In genomic region chr18:74331404-74331803, GRCh38 we compare ENCODE assay signal across 7 cellular contexts. TPM values are rescaled to one million over a fixed set of nuclear protein-coding genes. Genes with fewer than 3 reads are reported as not detected.
A peak's percentile ranks its signal among the peaks of the same experiment; 100 is the strongest.
DNase-seq lines count a peak whose midpoint lies in the region; ATAC-seq and TF ChIP-seq lines count a peak whose summit lies in the region.

No MANE protein-coding gene starts in this region.

- no peak overlapping the region for H2AFZ ChIP-seq in osteoblast (ENCODE audit: low read length)

- no peak overlapping the region for H3K4me3 ChIP-seq in GM12865 (ENCODE audit: low read depth, low read length)
- H3K4me3 ChIP-seq in LNCaP clone FGC (ENCODE audit: low read depth, low read length) = no peak overlapping the region
- no peak overlapping the region for H3K4me3 ChIP-seq in osteoblast (ENCODE audit: insufficient read depth, low read length)

- ATAC-seq in HG02973 (IDR thresholded peaks at IDR 0.05; ENCODE audit: unreplicated experiment) (no peak), GM19467 (IDR thresholded peaks at IDR 0.05; ENCODE audit: unreplicated experiment) (no peak)

- no peak overlapping the region for H3K27ac Mint-ChIP-seq in CD14-positive monocyte

- no peaks in the 10 kb centered on the region for H3K36me3 ChIP-seq in osteoblast (ENCODE audit: insufficient read depth, low read length)

- DNase-seq in GM12865 (ENCODE audit: low read depth) (peak; percentile 18), LNCaP clone FGC (ENCODE audit: low read depth) (peak; percentile 46), cerebellum (ENCODE audit: low spot score) (peak; percentile 38), osteoblast (ENCODE audit: insufficient read length, low spot score, missing footprints) (no peak), CD14-positive monocyte (ENCODE audit: low spot score) (no peak)

- H3K27ac ChIP-seq in osteoblast (ENCODE audit: low read depth, low read length) = no peak overlapping the region

- no peaks in the 10 kb centered on the region for H3K36me3 Mint-ChIP-seq in CD14-positive monocyte

- peaks cover 11% of the 10 kb centered on the region for H3K4me1 Mint-ChIP-seq in CD14-positive monocyte

- H3K27me3 ChIP-seq in osteoblast (ENCODE audit: insufficient read depth, low read length) = no peaks in the 10 kb centered on the region

- peak; percentile 25 for TF ChIP-seq CTCF in GM12865 (IDR thresholded peaks at IDR 0.05; ENCODE audit: insufficient read depth, low read depth, low read length, missing control alignments)
- TF ChIP-seq CTCF in LNCaP clone FGC (IDR thresholded peaks at IDR 0.05; ENCODE audit: control insufficient read depth, extremely low read depth, insufficient read depth) = peak; percentile 75
- peak; percentile 61 for TF ChIP-seq CTCF in osteoblast (IDR thresholded peaks at IDR 0.05; ENCODE audit: extremely low read depth, low read depth, low read length)
- TF ChIP-seq CTCF in CD14-positive monocyte (IDR thresholded peaks at IDR 0.05) = no peak

- no peaks in the 10 kb centered on the region for H4K20me1 ChIP-seq in osteoblast (ENCODE audit: insufficient read depth, low read length)

- no peaks in the 10 kb centered on the region for H3K9me3 ChIP-seq in osteoblast (ENCODE audit: low read depth, low read length)

- no peak overlapping the region for H3K4me2 ChIP-seq in osteoblast (ENCODE audit: insufficient read depth, low read length)

- no peak overlapping the region for H3K4me3 Mint-ChIP-seq in CD14-positive monocyte

- peaks cover 0 to 3% (median 0%) of the 10 kb centered on the region in 3 donors for H3K27me3 Mint-ChIP-seq in CD14-positive monocyte (ENCODE audit: low read depth in 3 of 3)

- peaks cover 0 to 8% (median 6%) of the 10 kb centered on the region in 7 donors for H3K9me3 Mint-ChIP-seq in CD14-positive monocyte

- intact Hi-C loops in CD14-positive monocyte (cut with micrococcal nuclease) = no loop called here

- H3K4me1 ChIP-seq in osteoblast (ENCODE audit: insufficient read depth, low read length) = no peaks in the 10 kb centered on the region

- no peaks in the 10 kb centered on the region for H3K79me2 ChIP-seq in osteoblast (ENCODE audit: insufficient read depth, low read length)

RNA-seq across cellular contexts. Expression of gene C18orf63, which starts 15.8 kb away (rescaled TPM):
- total RNA-seq in cerebellum (not detected), osteoblast (not detected in 2 replicates)
- polyA plus RNA-seq in CD14-positive monocyte = not detected

RNA-seq across cellular contexts. Expression of gene CYB5A, which starts 39.6 kb away (rescaled TPM):
- total RNA-seq in cerebellum (18.0 TPM), osteoblast (51.9 and 55.4 TPM in 2 replicates)
- polyA plus RNA-seq in CD14-positive monocyte = 10 to 100 TPM; 22.4 to 27.6 TPM

Comparison
In these comparisons a context has a peak if more than half of its experiments do, and no peak if none do; other contexts are left out.
1. DNase-seq: peak in GM12865 (single experiment), LNCaP clone FGC (single experiment) and cerebellum (single experiment); none in osteoblast (single experiment) and CD14-positive monocyte (single experiment).